In genomic region chr3:52001443-52001974, GRCh38 we compare ENCODE assay signal across 8 cellular contexts. TPM values are rescaled to one million over a fixed set of nuclear protein-coding genes. Genes with fewer than 3 reads are reported as not detected.
DNase-seq lines count a peak whose midpoint lies in the region; ATAC-seq and TF ChIP-seq lines count a peak whose summit lies in the region.

No MANE protein-coding gene starts in this region.

- peak overlapping the region; percentile 50 for H3K27ac Mint-ChIP-seq in activated CD4-positive, alpha-beta T cell treated with anti-CD3 and anti-CD28 coated beads, Interleukin-2, amount 10 ng/mL, durations not matched to agents 7 days and 5 days

- H3K9me3 ChIP-seq in colonic mucosa (no peaks in the 10 kb centered on the region), lower lobe of right lung (no peaks in the 10 kb centered on the region)

- intact Hi-C loops in colonic mucosa (cut with DNase I) (loop anchor here (1.0 to 5.0 kb wide), 2 partner anchors 121 to 141 kb away; no protein-coding TSS in a partner anchor), lower lobe of right lung (cut with DNase I) (loop anchor here (10.0 kb wide), 1 partner anchor 143 kb away; no protein-coding TSS in a partner anchor)

- ATAC-seq in HG03066 (IDR thresholded peaks at IDR 0.05; ENCODE audit: low read depth, unreplicated experiment), result peak; percentile 82
- ATAC-seq in lower lobe of right lung, result peak; percentile 82 to 83

- H3K9ac ChIP-seq in colonic mucosa (ENCODE audit: low read depth in 2 of 2, low read length in 2 of 2), result peak overlapping the region in 1 of 2 donors; percentile 3

- TF ChIP-seq CTCF in colonic mucosa (IDR thresholded peaks at IDR 0.05), result peak; percentile 84
- TF ChIP-seq CTCF in lower lobe of right lung (IDR thresholded peaks at IDR 0.05), result peak; percentile 93

- no peaks in the 10 kb centered on the region for H3K36me3 Mint-ChIP-seq in activated CD4-positive, alpha-beta T cell treated with anti-CD3 and anti-CD28 coated beads, Interleukin-2, amount 10 ng/mL, durations not matched to agents 7 days and 5 days (ENCODE audit: low read depth)

- CTCF ChIA-PET in activated CD4-positive, alpha-beta T cell treated with anti-CD3 and anti-CD28 coated beads, Interleukin-2, amount 10 ng/mL, durations not matched to agents 7 days and 5 days (lab: Charles Lee), result interaction anchor here (0.8 to 3.3 kb wide), 25 partner anchors 10 to 500 kb away, joined by 3 to 17 read pairs (median 4); partner anchors contain the start of genes ACY1, DUSP7, PARP3 and RRP9

- peaks cover 26% of the 10 kb centered on the region for H3K4me1 Mint-ChIP-seq in activated CD4-positive, alpha-beta T cell treated with anti-CD3 and anti-CD28 coated beads, Interleukin-2, amount 10 ng/mL, durations not matched to agents 7 days and 5 days

- H3K36me3 ChIP-seq in colonic mucosa, result no peaks in the 10 kb centered on the region
- H3K36me3 ChIP-seq in lower lobe of right lung, result no peaks in the 10 kb centered on the region

- H3K27me3 ChIP-seq in colonic mucosa (no peaks in the 10 kb centered on the region), lower lobe of right lung (ENCODE audit: low read depth) (no peaks in the 10 kb centered on the region)

- H3K27me3 Mint-ChIP-seq in activated CD4-positive, alpha-beta T cell treated with anti-CD3 and anti-CD28 coated beads, Interleukin-2, amount 10 ng/mL, durations not matched to agents 7 days and 5 days, result peaks cover 10% of the 10 kb centered on the region

- peak; percentile 39 to 66 for DNase-seq in NCI-H446 (lab: John Stamatoyannopoulos, UW)
- DNase-seq in NCI-H446 treated with DMSO at 0.1 percent for 48 hours (lab: John Stamatoyannopoulos, UW), result no peak
- DNase-seq in NCI-H345 treated with DMSO at 0.1 percent for 48 hours (lab: John Stamatoyannopoulos, UW; ENCODE audit: unreplicated experiment), result peak; percentile 55
- peak; percentile 87 for DNase-seq in activated CD4-positive, alpha-beta T cell treated with anti-CD3 and anti-CD28 coated beads, Interleukin-2, amount 10 ng/mL, durations not matched to agents 7 days and 5 days
- DNase-seq in colonic mucosa, result peak; percentile 79
- DNase-seq in lower lobe of right lung, result peak; percentile 83
- DNase-seq in stimulated activated CD8-positive, alpha-beta memory T cell treated with anti-CD3 and anti-CD28 coated beads, Interleukin-15, amount 100 ng/mL, for 1 hour (ENCODE audit: low read depth), result peak; percentile 82

- POLR2A ChIA-PET in activated CD4-positive, alpha-beta T cell treated with anti-CD3 and anti-CD28 coated beads, Interleukin-2, amount 10 ng/mL, durations not matched to agents 7 days and 5 days (lab: Charles Lee), result interaction anchor here (0.7 kb wide), 1 partner anchor 316 kb away, joined by 8 read pairs; no protein-coding TSS in a partner anchor

- no peaks in the 10 kb centered on the region for H3K4me1 ChIP-seq in colonic mucosa
- peaks cover 32% of the 10 kb centered on the region for H3K4me1 ChIP-seq in lower lobe of right lung

- no peak overlapping the region for H3K4me3 ChIP-seq in colonic mucosa
- no peak overlapping the region for H3K4me3 ChIP-seq in lower lobe of right lung

- H3K4me3 Mint-ChIP-seq in activated CD4-positive, alpha-beta T cell treated with anti-CD3 and anti-CD28 coated beads, Interleukin-2, amount 10 ng/mL, durations not matched to agents 7 days and 5 days, result no peak overlapping the region

- H3K9me3 Mint-ChIP-seq in activated CD4-positive, alpha-beta T cell treated with anti-CD3 and anti-CD28 coated beads, Interleukin-2, amount 10 ng/mL, durations not matched to agents 7 days and 5 days, result no peaks in the 10 kb centered on the region

- H3K27ac ChIP-seq in colonic mucosa (no peak overlapping the region), lower lobe of right lung (no peak overlapping the region)

RNA-seq across cellular contexts. Expression of gene RPL29, which starts 5.8 kb away (rescaled TPM):
- 1,000 to 10,000 TPM; 1,423 to 1,425 TPM for total RNA-seq in activated CD4-positive, alpha-beta T cell treated with anti-CD3 and anti-CD28 coated beads, Interleukin-2, amount 10 ng/mL, durations not matched to agents 7 days and 5 days
- 1,000 to 10,000 TPM; 1,051 to 1,273 TPM for total RNA-seq in colonic mucosa
- total RNA-seq in lower lobe of right lung, result 765 TPM

RNA-seq across cellular contexts. Expression of gene ACY1, which starts 18.2 kb away (rescaled TPM):
- total RNA-seq in activated CD4-positive, alpha-beta T cell treated with anti-CD3 and anti-CD28 coated beads, Interleukin-2, amount 10 ng/mL, durations not matched to agents 7 days and 5 days, result 10 to 100 TPM; 16.5 to 19.4 TPM
- total RNA-seq in colonic mucosa (100 to 1,000 TPM; 137 to 153 TPM), lower lobe of right lung (20.6 TPM)

RNA-seq across cellular contexts. Expression of gene ABHD14A, which starts 26.6 kb away (rescaled TPM):
- 10 to 100 TPM; 11.5 to 16.7 TPM for total RNA-seq in activated CD4-positive, alpha-beta T cell treated with anti-CD3 and anti-CD28 coated beads, Interleukin-2, amount 10 ng/mL, durations not matched to agents 7 days and 5 days
- total RNA-seq in colonic mucosa, result 1 to 10 TPM; 7.4 to 9.6 TPM
- total RNA-seq in lower lobe of right lung, result 17.8 TPM

RNA-seq across cellular contexts. Expression of gene ABHD14B, which starts 27.7 kb away (rescaled TPM):
- 10 to 100 TPM; 47.8 to 51.4 TPM for total RNA-seq in activated CD4-positive, alpha-beta T cell treated with anti-CD3 and anti-CD28 coated beads, Interleukin-2, amount 10 ng/mL, durations not matched to agents 7 days and 5 days
- total RNA-seq in colonic mucosa (10 to 100 TPM; 64.9 to 72.2 TPM), lower lobe of right lung (48.8 TPM)

RNA-seq across cellular contexts. Expression of gene PCBP4, which starts 34.3 kb away (rescaled TPM):
- total RNA-seq in activated CD4-positive, alpha-beta T cell treated with anti-CD3 and anti-CD28 coated beads, Interleukin-2, amount 10 ng/mL, durations not matched to agents 7 days and 5 days, result 10 to 100 TPM; 21.4 to 27.2 TPM
- total RNA-seq in colonic mucosa, result 10 to 100 TPM; 19.6 to 22.4 TPM
- 24.6 TPM for total RNA-seq in lower lobe of right lung
